15 cellular contexts compared by ENCODE assay signal in genomic region chr10:8576281-8576680, GRCh38.
DNase-seq lines count a peak whose midpoint lies in the region; ATAC-seq and TF ChIP-seq lines count a peak whose summit lies in the region.
"Had no signal": no experiment of that assay in that cellular context is flagged by ENCODE, and none has a peak within 500 bp of the region (broad histone marks: within the 10 kb centered on the region; RNA-seq: fewer than 3 reads in every experiment).

No MANE protein-coding gene starts in this region.

- no peak for DNase-seq in activated CD4-positive, alpha-beta T cell treated with anti-CD3 and anti-CD28 coated beads, Interleukin-2, amount 10 ng/mL, durations not matched to agents 24 days and 14 days
- no peak for DNase-seq in activated CD4-positive, alpha-beta T cell treated with anti-CD3 and anti-CD28 coated beads, Interleukin-2, amount 10 ng/mL, durations not matched to agents 7 days and 5 days
- no peak for DNase-seq in activated naive CD8-positive, alpha-beta T cell treated with anti-CD3 and anti-CD28 coated beads, Interleukin-2, amount 50 U/mL, for 24 hours
- no peak for DNase-seq in activated naive CD8-positive, alpha-beta T cell treated with anti-CD3 and anti-CD28 coated beads for 36 hours
- DNase-seq in activated T-helper 2 cell treated with anti-CD3 and anti-CD28 coated beads, Interferon-gamma antibody, Interleukin-2, Interleukin-4, amounts not matched to agents 10 μg/mL and 5 μg/mL and 100 μg/mL, durations not matched to agents 14 hours and 24 hours and 36 hours (ENCODE audit: low spot score), result no peak
- no peak for DNase-seq in uterus
- DNase-seq: CD8-positive, alpha-beta T cell; DMS 273 treated with DMSO at 0.1 percent for 48 hours; DMS53; DND-41; EL; HCEC 1CT had no signal

- H3K27ac Mint-ChIP-seq in activated CD4-positive, alpha-beta T cell treated with anti-CD3 and anti-CD28 coated beads, Interleukin-2, amount 10 ng/mL, durations not matched to agents 24 days and 14 days, result peak overlapping the region; percentile 6
- H3K27ac Mint-ChIP-seq in activated CD4-positive, alpha-beta T cell treated with anti-CD3 and anti-CD28 coated beads, Interleukin-2, amount 10 ng/mL, durations not matched to agents 7 days and 5 days, result no peak overlapping the region
- peak overlapping the region; percentile 24 for H3K27ac Mint-ChIP-seq in activated naive CD8-positive, alpha-beta T cell treated with anti-CD3 and anti-CD28 coated beads, Interleukin-2, amount 50 U/mL, for 24 hours
- H3K27ac Mint-ChIP-seq in activated naive CD8-positive, alpha-beta T cell treated with anti-CD3 and anti-CD28 coated beads for 36 hours, result no peak overlapping the region
- peak overlapping the region; percentile 80 for H3K27ac Mint-ChIP-seq in activated T-helper 2 cell treated with anti-CD3 and anti-CD28 coated beads, Interferon-gamma antibody, Interleukin-2, Interleukin-4, amounts not matched to agents 10 μg/mL and 5 μg/mL and 100 μg/mL, durations not matched to agents 14 hours and 24 hours and 36 hours
- H3K27ac Mint-ChIP-seq: B cell; CD8-positive, alpha-beta T cell had no signal

- H3K4me1 Mint-ChIP-seq in activated CD4-positive, alpha-beta T cell treated with anti-CD3 and anti-CD28 coated beads, Interleukin-2, amount 10 ng/mL, durations not matched to agents 24 days and 14 days, result peaks cover 14% of the 10 kb centered on the region
- H3K4me1 Mint-ChIP-seq in activated CD4-positive, alpha-beta T cell treated with anti-CD3 and anti-CD28 coated beads, Interleukin-2, amount 10 ng/mL, durations not matched to agents 7 days and 5 days, result peaks cover 11% of the 10 kb centered on the region
- peaks cover 40% of the 10 kb centered on the region for H3K4me1 Mint-ChIP-seq in activated naive CD8-positive, alpha-beta T cell treated with anti-CD3 and anti-CD28 coated beads, Interleukin-2, amount 50 U/mL, for 24 hours
- peaks cover 12% of the 10 kb centered on the region for H3K4me1 Mint-ChIP-seq in activated naive CD8-positive, alpha-beta T cell treated with anti-CD3 and anti-CD28 coated beads for 36 hours
- H3K4me1 Mint-ChIP-seq in activated T-helper 2 cell treated with anti-CD3 and anti-CD28 coated beads, Interferon-gamma antibody, Interleukin-2, Interleukin-4, amounts not matched to agents 10 μg/mL and 5 μg/mL and 100 μg/mL, durations not matched to agents 14 hours and 24 hours and 36 hours (ENCODE audit: low read depth), result peaks cover 64% of the 10 kb centered on the region
- H3K4me1 Mint-ChIP-seq: B cell had no signal

- H3K4me3 Mint-ChIP-seq in activated CD4-positive, alpha-beta T cell treated with anti-CD3 and anti-CD28 coated beads, Interleukin-2, amount 10 ng/mL, durations not matched to agents 24 days and 14 days, result no peak overlapping the region
- no peak overlapping the region for H3K4me3 Mint-ChIP-seq in activated CD4-positive, alpha-beta T cell treated with anti-CD3 and anti-CD28 coated beads, Interleukin-2, amount 10 ng/mL, durations not matched to agents 7 days and 5 days
- H3K4me3 Mint-ChIP-seq in activated naive CD8-positive, alpha-beta T cell treated with anti-CD3 and anti-CD28 coated beads, Interleukin-2, amount 50 U/mL, for 24 hours, result no peak overlapping the region
- no peak overlapping the region for H3K4me3 Mint-ChIP-seq in activated naive CD8-positive, alpha-beta T cell treated with anti-CD3 and anti-CD28 coated beads for 36 hours
- H3K4me3 Mint-ChIP-seq in activated T-helper 2 cell treated with anti-CD3 and anti-CD28 coated beads, Interferon-gamma antibody, Interleukin-2, Interleukin-4, amounts not matched to agents 10 μg/mL and 5 μg/mL and 100 μg/mL, durations not matched to agents 14 hours and 24 hours and 36 hours (ENCODE audit: low read depth), result peak overlapping the region; percentile 46
- H3K4me3 Mint-ChIP-seq: B cell; CD8-positive, alpha-beta T cell had no signal

- H3K36me3 ChIP-seq in uterus, result no peaks in the 10 kb centered on the region
- H3K36me3 ChIP-seq: BLaER1 treated with 17β-estradiol and CSF1 and Interleukin-3, amounts not matched to agents 10 nM and 100 nM had no signal

- H3K9me3 Mint-ChIP-seq in activated CD4-positive, alpha-beta T cell treated with anti-CD3 and anti-CD28 coated beads, Interleukin-2, amount 10 ng/mL, durations not matched to agents 24 days and 14 days, result peaks cover 5% of the 10 kb centered on the region
- H3K9me3 Mint-ChIP-seq in activated CD4-positive, alpha-beta T cell treated with anti-CD3 and anti-CD28 coated beads, Interleukin-2, amount 10 ng/mL, durations not matched to agents 7 days and 5 days, result peaks cover 3% of the 10 kb centered on the region
- peaks cover 5% of the 10 kb centered on the region for H3K9me3 Mint-ChIP-seq in activated naive CD8-positive, alpha-beta T cell treated with anti-CD3 and anti-CD28 coated beads, Interleukin-2, amount 50 U/mL, for 24 hours
- no peaks in the 10 kb centered on the region for H3K9me3 Mint-ChIP-seq in activated naive CD8-positive, alpha-beta T cell treated with anti-CD3 and anti-CD28 coated beads for 36 hours
- peaks cover 16% of the 10 kb centered on the region for H3K9me3 Mint-ChIP-seq in activated T-helper 2 cell treated with anti-CD3 and anti-CD28 coated beads, Interferon-gamma antibody, Interleukin-2, Interleukin-4, amounts not matched to agents 10 μg/mL and 5 μg/mL and 100 μg/mL, durations not matched to agents 14 hours and 24 hours and 36 hours
- H3K9me3 Mint-ChIP-seq: CD8-positive, alpha-beta T cell had no signal

- no peak for ATAC-seq in activated naive CD8-positive, alpha-beta T cell treated with anti-CD3 and anti-CD28 coated beads, Interleukin-2, amount 50 U/mL, for 24 hours
- ATAC-seq: CD8-positive, alpha-beta T cell had no signal

- H3K4me1 ChIP-seq in uterus, result no peaks in the 10 kb centered on the region
- H3K4me1 ChIP-seq: BLaER1 treated with 17β-estradiol and CSF1 and Interleukin-3, amounts not matched to agents 10 nM and 100 nM had no signal

- peaks cover 3% of the 10 kb centered on the region for H3K27me3 Mint-ChIP-seq in activated CD4-positive, alpha-beta T cell treated with anti-CD3 and anti-CD28 coated beads, Interleukin-2, amount 10 ng/mL, durations not matched to agents 24 days and 14 days
- H3K27me3 Mint-ChIP-seq in activated CD4-positive, alpha-beta T cell treated with anti-CD3 and anti-CD28 coated beads, Interleukin-2, amount 10 ng/mL, durations not matched to agents 7 days and 5 days, result peaks cover 8% of the 10 kb centered on the region
- H3K27me3 Mint-ChIP-seq in activated naive CD8-positive, alpha-beta T cell treated with anti-CD3 and anti-CD28 coated beads, Interleukin-2, amount 50 U/mL, for 24 hours, result peaks cover 21% of the 10 kb centered on the region
- peaks cover 26% of the 10 kb centered on the region for H3K27me3 Mint-ChIP-seq in activated naive CD8-positive, alpha-beta T cell treated with anti-CD3 and anti-CD28 coated beads for 36 hours
- H3K27me3 Mint-ChIP-seq in activated T-helper 2 cell treated with anti-CD3 and anti-CD28 coated beads, Interferon-gamma antibody, Interleukin-2, Interleukin-4, amounts not matched to agents 10 μg/mL and 5 μg/mL and 100 μg/mL, durations not matched to agents 14 hours and 24 hours and 36 hours (ENCODE audit: low read depth), result no peaks in the 10 kb centered on the region
- H3K27me3 Mint-ChIP-seq: B cell had no signal

- POLR2A ChIA-PET in activated CD4-positive, alpha-beta T cell treated with anti-CD3 and anti-CD28 coated beads, Interleukin-2, amount 10 ng/mL, durations not matched to agents 7 days and 5 days (lab: Charles Lee), result no interaction called here

- no peak overlapping the region for H3K27ac ChIP-seq in uterus
- H3K27ac ChIP-seq: BLaER1 treated with 17β-estradiol and CSF1 and Interleukin-3, amounts not matched to agents 10 nM and 100 nM; HL-60 had no signal

- TF ChIP-seq POLR2A in uterus (IDR thresholded peaks at IDR 0.05), result no peak

- intact Hi-C loops in activated CD4-positive, alpha-beta T cell treated with anti-CD3 and anti-CD28 coated beads, Interleukin-2, amount 10 ng/mL, durations not matched to agents 24 days and 14 days (cut with micrococcal nuclease), result loop anchor here (5.0 to 10.0 kb wide), 3 partner anchors 174 to 441 kb away; no protein-coding TSS in a partner anchor
- intact Hi-C loops in activated T-helper 2 cell treated with anti-CD3 and anti-CD28 coated beads, Interferon-gamma antibody, Interleukin-2, Interleukin-4, amounts not matched to agents 10 μg/mL and 5 μg/mL and 100 μg/mL, durations not matched to agents 14 hours and 24 hours and 36 hours (cut with micrococcal nuclease), result loop anchor here (2.0 to 10.0 kb wide), 12 partner anchors 43 to 719 kb away; no protein-coding TSS in a partner anchor
- intact Hi-C loops in uterus (cut with DNase I; ENCODE audit: low total_unique reads), result no loop called here

- no peak overlapping the region for H3K4me3 ChIP-seq in uterus
- H3K4me3 ChIP-seq: BLaER1 treated with 17β-estradiol and CSF1 and Interleukin-3, amounts not matched to agents 10 nM and 100 nM had no signal

- CTCF ChIA-PET in activated CD4-positive, alpha-beta T cell treated with anti-CD3 and anti-CD28 coated beads, Interleukin-2, amount 10 ng/mL, durations not matched to agents 7 days and 5 days (lab: Charles Lee), result no interaction called here

- no peaks in the 10 kb centered on the region for H3K27me3 ChIP-seq in uterus
- H3K27me3 ChIP-seq: BLaER1 treated with 17β-estradiol and CSF1 and Interleukin-3, amounts not matched to agents 10 nM and 100 nM had no signal

- H3K36me3 Mint-ChIP-seq in activated CD4-positive, alpha-beta T cell treated with anti-CD3 and anti-CD28 coated beads, Interleukin-2, amount 10 ng/mL, durations not matched to agents 24 days and 14 days (ENCODE audit: low read depth), result no peaks in the 10 kb centered on the region
- H3K36me3 Mint-ChIP-seq in activated CD4-positive, alpha-beta T cell treated with anti-CD3 and anti-CD28 coated beads, Interleukin-2, amount 10 ng/mL, durations not matched to agents 7 days and 5 days (ENCODE audit: low read depth), result no peaks in the 10 kb centered on the region
- H3K36me3 Mint-ChIP-seq in activated naive CD8-positive, alpha-beta T cell treated with anti-CD3 and anti-CD28 coated beads, Interleukin-2, amount 50 U/mL, for 24 hours (ENCODE audit: low read depth), result peaks cover 2% of the 10 kb centered on the region
- H3K36me3 Mint-ChIP-seq in activated naive CD8-positive, alpha-beta T cell treated with anti-CD3 and anti-CD28 coated beads for 36 hours, result no peaks in the 10 kb centered on the region
- peaks cover 10% of the 10 kb centered on the region for H3K36me3 Mint-ChIP-seq in activated T-helper 2 cell treated with anti-CD3 and anti-CD28 coated beads, Interferon-gamma antibody, Interleukin-2, Interleukin-4, amounts not matched to agents 10 μg/mL and 5 μg/mL and 100 μg/mL, durations not matched to agents 14 hours and 24 hours and 36 hours (ENCODE audit: low read depth)
- H3K36me3 Mint-ChIP-seq: CD8-positive, alpha-beta T cell had no signal

- TF ChIP-seq CTCF in uterus (IDR thresholded peaks at IDR 0.05), result no peak

- no peaks in the 10 kb centered on the region for H3K9me3 ChIP-seq in uterus
- H3K9me3 ChIP-seq: BLaER1 treated with 17β-estradiol and CSF1 and Interleukin-3, amounts not matched to agents 10 nM and 100 nM had no signal

Comparison
In these comparisons a context has a peak if more than half of its experiments do, and no peak if none do; other contexts are left out.
1. H3K27ac Mint-ChIP-seq: peak in activated CD4-positive, alpha-beta T cell treated with anti-CD3 and anti-CD28 coated beads, Interleukin-2, amount 10 ng/mL, durations not matched to agents 24 days and 14 days (single experiment), activated naive CD8-positive, alpha-beta T cell treated with anti-CD3 and anti-CD28 coated beads, Interleukin-2, amount 50 U/mL, for 24 hours (single experiment) and activated T-helper 2 cell treated with anti-CD3 and anti-CD28 coated beads, Interferon-gamma antibody, Interleukin-2, Interleukin-4, amounts not matched to agents 10 μg/mL and 5 μg/mL and 100 μg/mL, durations not matched to agents 14 hours and 24 hours and 36 hours (single experiment); none in activated CD4-positive, alpha-beta T cell treated with anti-CD3 and anti-CD28 coated beads, Interleukin-2, amount 10 ng/mL, durations not matched to agents 7 days and 5 days (single experiment) and activated naive CD8-positive, alpha-beta T cell treated with anti-CD3 and anti-CD28 coated beads for 36 hours (single experiment).